ENCODE assay signal across 8 cellular contexts in the genomic region with DNA sequence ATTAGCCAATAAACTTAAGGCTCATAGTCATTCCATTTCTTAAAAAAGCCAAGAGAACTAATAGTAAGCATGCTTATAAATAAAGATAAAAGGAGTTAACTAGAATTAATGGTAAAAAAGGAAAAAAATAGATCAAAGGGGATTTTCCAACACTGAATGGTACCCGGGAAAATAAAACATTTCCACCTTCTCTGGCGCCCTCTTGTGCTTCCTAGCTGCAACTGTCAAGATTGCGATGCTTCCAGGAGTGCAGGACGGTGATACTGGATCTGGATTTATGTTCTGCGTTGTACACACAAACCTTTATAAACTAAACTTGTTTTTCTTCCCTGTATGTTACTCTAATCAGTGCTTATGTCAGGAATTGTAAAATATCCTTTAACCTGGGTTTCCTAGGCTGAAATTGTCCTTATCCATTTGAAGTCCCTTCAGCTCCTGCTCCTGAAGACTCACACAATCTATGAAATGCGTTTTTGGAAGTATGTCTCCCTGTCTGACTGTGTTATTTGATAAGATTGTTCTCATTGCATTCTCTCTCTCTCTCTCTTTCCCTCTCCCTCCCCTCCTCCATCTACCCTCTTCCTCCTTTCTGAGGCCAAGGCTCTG. TPM values are rescaled to one million over a fixed set of nuclear protein-coding genes. Genes with fewer than 3 reads are reported as not detected.
DNase-seq lines count a peak whose midpoint lies in the region; ATAC-seq and TF ChIP-seq lines count a peak whose summit lies in the region.

No MANE protein-coding gene starts in this region.

- H3K9me3 ChIP-seq in hepatocyte (ENCODE audit: low read depth): no peaks in the 10 kb centered on the region

- no peaks in the 10 kb centered on the region for H3K4me1 Mint-ChIP-seq in activated naive CD8-positive, alpha-beta T cell treated with anti-CD3 and anti-CD28 coated beads, Interleukin-2, amount 50 U/mL, for 24 hours

- TF ChIP-seq CTCF in hepatocyte (IDR thresholded peaks at IDR 0.05; ENCODE audit: poor library complexity): peak; percentile 83

- no peaks in the 10 kb centered on the region for H3K36me3 Mint-ChIP-seq in activated naive CD8-positive, alpha-beta T cell treated with anti-CD3 and anti-CD28 coated beads, Interleukin-2, amount 50 U/mL, for 24 hours (ENCODE audit: low read depth)

- H3K4me3 ChIP-seq in hepatocyte: no peak overlapping the region

- H3K27ac Mint-ChIP-seq in activated naive CD8-positive, alpha-beta T cell treated with anti-CD3 and anti-CD28 coated beads, Interleukin-2, amount 50 U/mL, for 24 hours: no peak overlapping the region

- H3K27me3 ChIP-seq in hepatocyte: no peaks in the 10 kb centered on the region

- H3K27me3 Mint-ChIP-seq in activated naive CD8-positive, alpha-beta T cell treated with anti-CD3 and anti-CD28 coated beads, Interleukin-2, amount 50 U/mL, for 24 hours: peaks cover 4% of the 10 kb centered on the region

- no peak overlapping the region for H3K27ac ChIP-seq in hepatocyte

- no peaks in the 10 kb centered on the region for H4K20me1 ChIP-seq in hepatocyte (ENCODE audit: insufficient read depth, poor library complexity, severe bottlenecking)

- 17% methylated on average over 6 of the region's 6 CpGs for WGBS in hepatocyte (ENCODE audit: low lambda C conversion rate, missing lambda C conversion rate)

- peak; percentile 46 for ATAC-seq in GM21367 (IDR thresholded peaks at IDR 0.05; ENCODE audit: unreplicated experiment)
- no peak for ATAC-seq in activated naive CD8-positive, alpha-beta T cell treated with anti-CD3 and anti-CD28 coated beads, Interleukin-2, amount 50 U/mL, for 24 hours
- no peak for ATAC-seq in GM19397 (IDR thresholded peaks at IDR 0.05; ENCODE audit: unreplicated experiment)

- H3K9me2 ChIP-seq in hepatocyte (replicated peaks; ENCODE audit: insufficient read depth): no peaks in the 10 kb centered on the region

- H3K9me3 Mint-ChIP-seq in activated naive CD8-positive, alpha-beta T cell treated with anti-CD3 and anti-CD28 coated beads, Interleukin-2, amount 50 U/mL, for 24 hours: no peaks in the 10 kb centered on the region

- no peaks in the 10 kb centered on the region for H3K36me3 ChIP-seq in hepatocyte (replicated peaks; ENCODE audit: insufficient read depth, low read depth)

- H3K4me2 ChIP-seq in hepatocyte: no peak overlapping the region

- no peak overlapping the region for H3K4me3 Mint-ChIP-seq in activated naive CD8-positive, alpha-beta T cell treated with anti-CD3 and anti-CD28 coated beads, Interleukin-2, amount 50 U/mL, for 24 hours

- H3K79me2 ChIP-seq in hepatocyte: no peaks in the 10 kb centered on the region

- peak; percentile 71 for DNase-seq in DMS 273 (lab: John Stamatoyannopoulos, UW; ENCODE audit: unreplicated experiment)
- DNase-seq in DMS 273 treated with DMSO at 0.1 percent for 48 hours (lab: John Stamatoyannopoulos, UW): no peak
- peak; percentile 58 for DNase-seq in NCI-H2029 treated with DMSO at 0.1 percent for 48 hours (lab: John Stamatoyannopoulos, UW)
- DNase-seq in activated naive CD8-positive, alpha-beta T cell treated with anti-CD3 and anti-CD28 coated beads, Interleukin-2, amount 50 U/mL, for 24 hours: peak; percentile 36
- peak; percentile 75 for DNase-seq in hepatocyte (ENCODE audit: low spot score)
- peak; percentile 22 for DNase-seq in stromal cell of bone marrow (ENCODE audit: low read depth)

- no peak overlapping the region for H2AFZ ChIP-seq in hepatocyte

- H3K4me1 ChIP-seq in hepatocyte (ENCODE audit: insufficient read depth): peaks cover 3% of the 10 kb centered on the region

RNA-seq across cellular contexts. Expression of a gene that starts 9.6 kb away (rescaled TPM):
- 31.5 and 51.3 TPM in 2 replicates for total RNA-seq in hepatocyte
- polyA plus RNA-seq in hepatocyte: 52.2 and 61.3 TPM in 2 replicates

RNA-seq across cellular contexts. Expression of a gene that starts 33.6 kb away (rescaled TPM):
- 14.1 and 18.8 TPM in 2 replicates for total RNA-seq in hepatocyte
- 9.5 and 12.9 TPM in 2 replicates for polyA plus RNA-seq in hepatocyte
